3 cellular contexts compared by ENCODE assay signal in the genomic region with DNA sequence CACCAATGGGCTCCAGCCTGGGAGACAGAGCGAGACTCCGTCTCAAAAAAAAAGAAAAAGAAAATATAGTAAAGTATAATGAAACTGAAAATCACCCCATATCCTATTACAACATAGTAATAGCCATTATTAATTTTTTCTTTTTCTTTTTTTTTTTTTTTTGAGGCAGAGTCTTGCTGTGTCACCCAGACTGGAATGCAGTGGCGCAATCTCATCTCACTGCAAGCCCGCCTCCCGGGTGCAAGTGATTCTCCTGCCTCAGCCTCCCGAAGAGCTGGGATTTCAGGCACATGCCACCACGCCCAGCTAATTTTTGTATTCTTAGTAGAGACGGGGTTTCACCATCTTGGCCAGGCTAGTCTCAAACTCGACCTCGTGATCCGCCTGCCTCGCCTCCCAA. TPM values are rescaled to one million over a fixed set of nuclear protein-coding genes. Genes with fewer than 3 reads are reported as not detected.
"Had no signal": no experiment of that assay in that cellular context is flagged by ENCODE, and none has a peak within 500 bp of the region (broad histone marks: within the 10 kb centered on the region; RNA-seq: fewer than 3 reads in every experiment).

No MANE protein-coding gene starts in this region.

RNA-seq across cellular contexts. Expression of a gene that starts 19.2 kb away (rescaled TPM):
- total RNA-seq: naive thymus-derived CD8-positive, alpha-beta T cell; T-helper 1 cell treated with Interleukin-12 subunit alpha and Interleukin-12 subunit beta and Interleukin-4 antibody, amounts not matched to agents 30 ng/mL and 1 ng/mL, for 36 hours had no signal
- polyA plus RNA-seq: immature natural killer cell; naive thymus-derived CD8-positive, alpha-beta T cell had no signal
